In the genomic region with DNA sequence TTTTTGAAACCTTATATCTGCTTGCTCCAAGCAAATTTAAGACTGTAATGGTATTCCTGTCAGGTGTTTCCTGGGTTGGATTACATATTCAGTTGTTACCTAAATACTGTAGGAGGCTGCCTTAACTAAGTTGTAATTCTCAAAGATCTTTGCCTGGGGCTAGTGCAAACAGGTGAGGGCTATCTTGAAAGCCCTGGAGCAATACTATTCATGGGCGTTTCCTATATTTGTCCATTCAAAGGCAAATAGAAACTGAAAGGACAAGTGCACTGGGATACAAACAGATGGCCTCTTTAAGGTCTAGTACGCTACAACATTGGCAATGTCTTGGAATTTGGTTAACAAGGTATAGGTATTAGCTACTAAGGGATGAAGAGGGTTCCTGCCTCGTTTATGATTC, we compare ENCODE assay signal across 25 cellular contexts.
DNase-seq lines count a peak whose midpoint lies in the region; ATAC-seq and FAIRE-seq lines count a peak whose summit lies in the region.
"Had no signal": no experiment of that assay in that cellular context is flagged by ENCODE, and none has a peak within 500 bp of the region (broad histone marks: within the 10 kb centered on the region; RNA-seq: fewer than 3 reads in every experiment).

No MANE protein-coding gene starts in this region.

- ATAC-seq in left lobe of liver: peak; percentile 26
- no peak for ATAC-seq in HG03095 (IDR thresholded peaks at IDR 0.05; ENCODE audit: unreplicated experiment)
- ATAC-seq: A549, GM12878 had no signal

- DNase-seq in ELF-1 (ENCODE audit: low read depth, low spot score) (peak; percentile 10), NCI-H69 (lab: John Stamatoyannopoulos, UW) (peak; percentile 2), left lobe of liver (ENCODE audit: low spot score) (no peak), small intestine (peak; percentile 5), amygdala (lab: John Stamatoyannopoulos, UW) (no peak)
- DNase-seq in activated CD4-positive, alpha-beta memory T cell treated with anti-CD3 and anti-CD28 coated beads, Interleukin-2, amount 10 ng/mL, durations not matched to agents 7 days and 5 days: no peak
- DNase-seq: 8988T; ACHN; AML-193; BE2C; CD4-positive, alpha-beta T cell; CD8-positive, alpha-beta memory T cell; DMS 273 treated with DMSO at 0.1 percent for 48 hours; DND-41; GDM1; GOT3; HFFc6 had no signal

- CTCF ChIA-PET in activated CD4-positive, alpha-beta memory T cell treated with anti-CD3 and anti-CD28 coated beads, Interleukin-2, amount 10 ng/mL, durations not matched to agents 7 days and 5 days (lab: Charles Lee): no interaction called here

- no peak overlapping the region for H3K4me3 Mint-ChIP-seq in activated CD4-positive, alpha-beta memory T cell treated with anti-CD3 and anti-CD28 coated beads, Interleukin-2, amount 10 ng/mL, durations not matched to agents 7 days and 5 days
- H3K4me3 Mint-ChIP-seq: CD14-positive monocyte; CD4-positive, alpha-beta T cell; CD8-positive, alpha-beta memory T cell; HFFc6 had no signal

- no peaks in the 10 kb centered on the region for H3K27me3 Mint-ChIP-seq in activated CD4-positive, alpha-beta memory T cell treated with anti-CD3 and anti-CD28 coated beads, Interleukin-2, amount 10 ng/mL, durations not matched to agents 7 days and 5 days
- H3K27me3 Mint-ChIP-seq: CD4-positive, alpha-beta T cell had no signal

- H3K4me3 ChIP-seq in small intestine (ENCODE audit: low read depth in 1 of 2, low read length in 2 of 2): no peak overlapping the region
- H3K4me3 ChIP-seq: A549; BLaER1 treated with 17β-estradiol and CSF1 and Interleukin-3, amounts not matched to agents 10 nM and 100 nM; GM12878; HAP-1 had no signal

- H3K9me3 Mint-ChIP-seq in activated CD4-positive, alpha-beta memory T cell treated with anti-CD3 and anti-CD28 coated beads, Interleukin-2, amount 10 ng/mL, durations not matched to agents 7 days and 5 days: no peaks in the 10 kb centered on the region
- H3K9me3 Mint-ChIP-seq: CD14-positive monocyte; CD4-positive, alpha-beta T cell; CD8-positive, alpha-beta memory T cell; HFFc6 had no signal

- H3K4me1 ChIP-seq in small intestine (ENCODE audit: control insufficient read depth in 2 of 2, insufficient read depth in 1 of 2, low read depth in 1 of 2, low read length in 1 of 2): no peaks in the 10 kb centered on the region
- H3K4me1 ChIP-seq: A549; BE2C; BLaER1 treated with 17β-estradiol and CSF1 and Interleukin-3, amounts not matched to agents 10 nM and 100 nM; HAP-1 had no signal

- POLR2A ChIA-PET in activated CD4-positive, alpha-beta memory T cell treated with anti-CD3 and anti-CD28 coated beads, Interleukin-2, amount 10 ng/mL, durations not matched to agents 7 days and 5 days (lab: Charles Lee): no interaction called here

- 25 to 61% (median 29%) methylated on average over 3 of the region's 3 CpGs for WGBS in small intestine, 3 donors

- no peaks in the 10 kb centered on the region for H3K27me3 ChIP-seq in small intestine (ENCODE audit: control insufficient read depth in 2 of 2, insufficient read depth in 2 of 2, low read length in 2 of 2)
- H3K27me3 ChIP-seq: BE2C had no signal

- no peak for FAIRE-seq in small intestine (lab: Jason Lieb, UNC)
- FAIRE-seq: A549, D721Med, GM12878, H54 had no signal

- H3K9me3 ChIP-seq in small intestine (ENCODE audit: control insufficient read depth, low read depth): no peaks in the 10 kb centered on the region
- H3K9me3 ChIP-seq: A549; BE2C; BLaER1 treated with 17β-estradiol and CSF1 and Interleukin-3, amounts not matched to agents 10 nM and 100 nM; HAP-1 had no signal

- H3K36me3 Mint-ChIP-seq in activated CD4-positive, alpha-beta memory T cell treated with anti-CD3 and anti-CD28 coated beads, Interleukin-2, amount 10 ng/mL, durations not matched to agents 7 days and 5 days (ENCODE audit: low read depth): no peaks in the 10 kb centered on the region
- H3K36me3 Mint-ChIP-seq: CD14-positive monocyte; CD8-positive, alpha-beta memory T cell had no signal

- H3K27ac Mint-ChIP-seq in activated CD4-positive, alpha-beta memory T cell treated with anti-CD3 and anti-CD28 coated beads, Interleukin-2, amount 10 ng/mL, durations not matched to agents 7 days and 5 days: no peak overlapping the region
- H3K27ac Mint-ChIP-seq: CD14-positive monocyte; CD4-positive, alpha-beta T cell; HFFc6 had no signal

- no peak overlapping the region for H3K27ac ChIP-seq in small intestine (ENCODE audit: low read depth in 1 of 2, low read length in 1 of 2)
- H3K27ac ChIP-seq: A549; BLaER1 treated with 17β-estradiol and CSF1 and Interleukin-3, amounts not matched to agents 10 nM and 100 nM had no signal

- no peaks in the 10 kb centered on the region for H3K36me3 ChIP-seq in small intestine (ENCODE audit: control insufficient read depth in 2 of 2, insufficient read depth in 2 of 2, low read length in 2 of 2)
- H3K36me3 ChIP-seq: BE2C; BLaER1 treated with 17β-estradiol and CSF1 and Interleukin-3, amounts not matched to agents 10 nM and 100 nM; HAP-1 had no signal

- H3K4me1 Mint-ChIP-seq in activated CD4-positive, alpha-beta memory T cell treated with anti-CD3 and anti-CD28 coated beads, Interleukin-2, amount 10 ng/mL, durations not matched to agents 7 days and 5 days: no peaks in the 10 kb centered on the region
- H3K4me1 Mint-ChIP-seq: CD14-positive monocyte; CD8-positive, alpha-beta memory T cell had no signal

Comparison
In these comparisons a context has a peak if more than half of its experiments do, and no peak if none do; other contexts are left out.
1. DNase-seq: peak in ELF-1 (single experiment), NCI-H69 (single experiment) and small intestine (single experiment); none in left lobe of liver (single experiment), amygdala (0 of 56) and activated CD4-positive, alpha-beta memory T cell treated with anti-CD3 and anti-CD28 coated beads, Interleukin-2, amount 10 ng/mL, durations not matched to agents 7 days and 5 days (single experiment).